1 cellular context compared by ENCODE assay signal in the genomic region with DNA sequence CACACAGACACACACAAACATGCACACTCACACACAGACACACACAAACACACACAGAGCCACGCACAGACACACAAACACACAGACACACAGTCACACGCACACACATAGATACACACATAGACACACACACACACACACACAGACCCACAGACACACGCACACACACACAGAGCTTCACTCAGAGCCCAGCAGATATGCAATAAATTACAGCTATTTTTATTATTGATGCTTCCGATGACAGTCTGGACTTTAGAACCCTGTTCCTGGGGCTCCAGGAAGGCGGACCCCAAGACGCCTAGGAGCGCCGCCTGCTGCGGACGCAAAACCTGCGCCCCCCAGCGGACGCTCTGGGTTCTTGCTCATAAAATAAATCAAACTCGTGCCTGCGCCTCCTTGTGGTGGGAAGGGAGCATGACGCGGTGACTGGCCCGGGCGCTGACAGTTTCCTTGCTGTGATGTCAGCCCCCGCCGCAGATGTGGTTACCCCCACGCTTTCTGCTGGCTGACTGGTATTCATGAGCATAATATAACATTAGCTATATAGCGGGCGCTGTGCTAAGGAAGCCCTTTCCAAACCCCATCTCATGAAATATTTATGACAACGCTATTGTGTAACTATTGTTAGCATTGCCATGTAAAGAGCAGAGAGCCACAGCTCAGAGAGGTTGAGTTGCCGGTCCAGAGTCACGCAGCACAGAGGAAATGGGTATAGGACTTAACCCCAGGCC.
A peak's percentile ranks its signal among the peaks of the same experiment; 100 is the strongest.
TF ChIP-seq lines count a peak whose summit lies in the region.

No MANE protein-coding gene starts in this region.

TF ChIP-seq in HEK293, 187 proteins besides CTCF, POLR2A, EP300 and RAD21 (continued from another document and continues in another):
- TF ChIP-seq, protein P1, sequence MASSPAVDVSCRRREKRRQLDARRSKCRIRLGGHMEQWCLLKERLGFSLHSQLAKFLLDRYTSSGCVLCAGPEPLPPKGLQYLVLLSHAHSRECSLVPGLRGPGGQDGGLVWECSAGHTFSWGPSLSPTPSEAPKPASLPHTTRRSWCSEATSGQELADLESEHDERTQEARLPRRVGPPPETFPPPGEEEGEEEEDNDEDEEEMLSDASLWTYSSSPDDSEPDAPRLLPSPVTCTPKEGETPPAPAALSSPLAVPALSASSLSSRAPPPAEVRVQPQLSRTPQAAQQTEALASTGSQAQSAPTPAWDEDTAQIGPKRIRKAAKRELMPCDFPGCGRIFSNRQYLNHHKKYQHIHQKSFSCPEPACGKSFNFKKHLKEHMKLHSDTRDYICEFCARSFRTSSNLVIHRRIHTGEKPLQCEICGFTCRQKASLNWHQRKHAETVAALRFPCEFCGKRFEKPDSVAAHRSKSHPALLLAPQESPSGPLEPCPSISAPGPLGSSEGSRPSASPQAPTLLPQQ (tag by site-specific recombination; IDR thresholded peaks at IDR 0.05) = no peak
- TF ChIP-seq, protein P2, sequence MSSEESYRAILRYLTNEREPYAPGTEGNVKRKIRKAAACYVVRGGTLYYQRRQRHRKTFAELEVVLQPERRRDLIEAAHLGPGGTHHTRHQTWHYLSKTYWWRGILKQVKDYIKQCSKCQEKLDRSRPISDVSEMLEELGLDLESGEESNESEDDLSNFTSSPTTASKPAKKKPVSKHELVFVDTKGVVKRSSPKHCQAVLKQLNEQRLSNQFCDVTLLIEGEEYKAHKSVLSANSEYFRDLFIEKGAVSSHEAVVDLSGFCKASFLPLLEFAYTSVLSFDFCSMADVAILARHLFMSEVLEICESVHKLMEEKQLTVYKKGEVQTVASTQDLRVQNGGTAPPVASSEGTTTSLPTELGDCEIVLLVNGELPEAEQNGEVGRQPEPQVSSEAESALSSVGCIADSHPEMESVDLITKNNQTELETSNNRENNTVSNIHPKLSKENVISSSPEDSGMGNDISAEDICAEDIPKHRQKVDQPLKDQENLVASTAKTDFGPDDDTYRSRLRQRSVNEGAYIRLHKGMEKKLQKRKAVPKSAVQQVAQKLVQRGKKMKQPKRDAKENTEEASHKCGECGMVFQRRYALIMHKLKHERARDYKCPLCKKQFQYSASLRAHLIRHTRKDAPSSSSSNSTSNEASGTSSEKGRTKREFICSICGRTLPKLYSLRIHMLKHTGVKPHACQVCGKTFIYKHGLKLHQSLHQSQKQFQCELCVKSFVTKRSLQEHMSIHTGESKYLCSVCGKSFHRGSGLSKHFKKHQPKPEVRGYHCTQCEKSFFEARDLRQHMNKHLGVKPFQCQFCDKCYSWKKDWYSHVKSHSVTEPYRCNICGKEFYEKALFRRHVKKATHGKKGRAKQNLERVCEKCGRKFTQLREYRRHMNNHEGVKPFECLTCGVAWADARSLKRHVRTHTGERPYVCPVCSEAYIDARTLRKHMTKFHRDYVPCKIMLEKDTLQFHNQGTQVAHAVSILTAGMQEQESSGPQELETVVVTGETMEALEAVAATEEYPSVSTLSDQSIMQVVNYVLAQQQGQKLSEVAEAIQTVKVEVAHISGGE (tag by site-specific recombination; conservative IDR thresholded peaks at IDR 0.05; ENCODE audit: low read depth) = no peak
- TF ChIP-seq SCRT1 (tag by site-specific recombination; IDR thresholded peaks at IDR 0.05; ENCODE audit: borderline replicate concordance) (peak; percentile 78; the same call in 1 of the 2 replicates), ZNF140 (tag by site-specific recombination; IDR thresholded peaks at IDR 0.05) (no peak), ZNF169 (tag by site-specific recombination; IDR thresholded peaks at IDR 0.05) (no peak), ZNF791 (tag by site-specific recombination; IDR thresholded peaks at IDR 0.05) (0 out of 2 replicates have a peak, but pooled peaks have one; percentile 46), ZNF830 (tag by site-specific recombination; IDR thresholded peaks at IDR 0.05; ENCODE audit: low read depth) (no peak), ZNF366 (tag by site-specific recombination; conservative IDR thresholded peaks at IDR 0.05) (no peak), ZNF660 (tag by site-specific recombination; IDR thresholded peaks at IDR 0.05) (peak; percentile 90), ZNF157 (tag by site-specific recombination; IDR thresholded peaks at IDR 0.05) (no peak), ZNF585B (tag by site-specific recombination; IDR thresholded peaks at IDR 0.05) (no peak), TCF7L2 (IDR thresholded peaks at IDR 0.05; ENCODE audit: borderline replicate concordance, low read depth, low read length) (no peak), ZNF658 (tag by site-specific recombination; IDR thresholded peaks at IDR 0.05) (no peak), ZNF626 (tag by site-specific recombination; IDR thresholded peaks at IDR 0.05) (no peak), ZNF114 (tag by site-specific recombination; IDR thresholded peaks at IDR 0.05) (no peak), ZNF214 (tag by site-specific recombination; IDR thresholded peaks at IDR 0.05; ENCODE audit: borderline replicate concordance) (no peak), ZNF132 (tag by site-specific recombination; IDR thresholded peaks at IDR 0.05; ENCODE audit: borderline replicate concordance) (no peak), ZNF747 (tag by site-specific recombination; IDR thresholded peaks at IDR 0.05) (no peak), ZNF76 (tag by site-specific recombination; IDR thresholded peaks at IDR 0.05; ENCODE audit: borderline replicate concordance, low read depth) (no peak), ZFP41 (tag by site-specific recombination; IDR thresholded peaks at IDR 0.05; ENCODE audit: borderline replicate concordance) (no peak), ZIC2 (tag by site-specific recombination; IDR thresholded peaks at IDR 0.05) (peak; percentile 36; the same call in 1 of the 2 replicates), ZNF664 (tag by site-specific recombination; IDR thresholded peaks at IDR 0.05) (no peak), SP3 (tag by site-specific recombination; IDR thresholded peaks at IDR 0.05) (no peak), ZBTB17 (tag by site-specific recombination; IDR thresholded peaks at IDR 0.05) (0 out of 2 replicates have a peak, but pooled peaks have one; percentile 36), ZNF600 (tag by site-specific recombination; IDR thresholded peaks at IDR 0.05) (peak; percentile 45; the same call in 1 of the 2 replicates), ZNF624 (tag by site-specific recombination; IDR thresholded peaks at IDR 0.05) (no peak), MYNN (tag by site-specific recombination; IDR thresholded peaks at IDR 0.05; ENCODE audit: borderline replicate concordance) (no peak)
- TF ChIP-seq, protein P3, sequence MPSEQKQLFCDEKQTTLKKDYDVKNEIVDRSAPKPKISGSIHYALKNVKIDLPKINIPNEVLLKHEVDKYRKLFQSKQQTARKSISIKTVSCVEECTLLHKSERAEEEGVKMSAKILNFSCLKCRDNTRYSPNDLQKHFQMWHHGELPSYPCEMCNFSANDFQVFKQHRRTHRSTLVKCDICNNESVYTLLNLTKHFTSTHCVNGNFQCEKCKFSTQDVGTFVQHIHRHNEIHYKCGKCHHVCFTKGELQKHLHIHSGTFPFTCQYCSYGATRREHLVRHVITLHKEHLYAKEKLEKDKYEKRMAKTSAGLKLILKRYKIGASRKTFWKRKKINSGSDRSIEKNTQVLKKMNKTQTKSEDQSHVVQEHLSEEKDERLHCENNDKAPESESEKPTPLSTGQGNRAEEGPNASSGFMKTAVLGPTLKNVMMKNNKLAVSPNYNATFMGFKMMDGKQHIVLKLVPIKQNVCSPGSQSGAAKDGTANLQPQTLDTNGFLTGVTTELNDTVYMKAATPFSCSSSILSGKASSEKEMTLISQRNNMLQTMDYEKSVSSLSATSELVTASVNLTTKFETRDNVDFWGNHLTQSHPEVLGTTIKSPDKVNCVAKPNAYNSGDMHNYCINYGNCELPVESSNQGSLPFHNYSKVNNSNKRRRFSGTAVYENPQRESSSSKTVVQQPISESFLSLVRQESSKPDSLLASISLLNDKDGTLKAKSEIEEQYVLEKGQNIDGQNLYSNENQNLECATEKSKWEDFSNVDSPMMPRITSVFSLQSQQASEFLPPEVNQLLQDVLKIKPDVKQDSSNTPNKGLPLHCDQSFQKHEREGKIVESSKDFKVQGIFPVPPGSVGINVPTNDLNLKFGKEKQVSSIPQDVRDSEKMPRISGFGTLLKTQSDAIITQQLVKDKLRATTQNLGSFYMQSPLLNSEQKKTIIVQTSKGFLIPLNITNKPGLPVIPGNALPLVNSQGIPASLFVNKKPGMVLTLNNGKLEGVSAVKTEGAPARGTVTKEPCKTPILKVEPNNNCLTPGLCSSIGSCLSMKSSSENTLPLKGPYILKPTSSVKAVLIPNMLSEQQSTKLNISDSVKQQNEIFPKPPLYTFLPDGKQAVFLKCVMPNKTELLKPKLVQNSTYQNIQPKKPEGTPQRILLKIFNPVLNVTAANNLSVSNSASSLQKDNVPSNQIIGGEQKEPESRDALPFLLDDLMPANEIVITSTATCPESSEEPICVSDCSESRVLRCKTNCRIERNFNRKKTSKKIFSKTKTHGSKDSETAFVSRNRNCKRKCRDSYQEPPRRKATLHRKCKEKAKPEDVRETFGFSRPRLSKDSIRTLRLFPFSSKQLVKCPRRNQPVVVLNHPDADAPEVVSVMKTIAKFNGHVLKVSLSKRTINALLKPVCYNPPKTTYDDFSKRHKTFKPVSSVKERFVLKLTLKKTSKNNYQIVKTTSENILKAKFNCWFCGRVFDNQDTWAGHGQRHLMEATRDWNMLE (tag by site-specific recombination; conservative IDR thresholded peaks at IDR 0.05; ENCODE audit: low read depth) = no peak
- TF ChIP-seq, protein P4, sequence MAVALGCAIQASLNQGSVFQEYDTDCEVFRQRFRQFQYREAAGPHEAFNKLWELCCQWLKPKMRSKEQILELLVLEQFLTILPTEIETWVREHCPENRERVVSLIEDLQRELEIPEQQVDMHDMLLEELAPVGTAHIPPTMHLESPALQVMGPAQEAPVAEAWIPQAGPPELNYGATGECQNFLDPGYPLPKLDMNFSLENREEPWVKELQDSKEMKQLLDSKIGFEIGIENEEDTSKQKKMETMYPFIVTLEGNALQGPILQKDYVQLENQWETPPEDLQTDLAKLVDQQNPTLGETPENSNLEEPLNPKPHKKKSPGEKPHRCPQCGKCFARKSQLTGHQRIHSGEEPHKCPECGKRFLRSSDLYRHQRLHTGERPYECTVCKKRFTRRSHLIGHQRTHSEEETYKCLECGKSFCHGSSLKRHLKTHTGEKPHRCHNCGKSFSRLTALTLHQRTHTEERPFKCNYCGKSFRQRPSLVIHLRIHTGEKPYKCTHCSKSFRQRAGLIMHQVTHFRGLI (tag by site-specific recombination; IDR thresholded peaks at IDR 0.05) = no peak
- TF ChIP-seq, protein P5, sequence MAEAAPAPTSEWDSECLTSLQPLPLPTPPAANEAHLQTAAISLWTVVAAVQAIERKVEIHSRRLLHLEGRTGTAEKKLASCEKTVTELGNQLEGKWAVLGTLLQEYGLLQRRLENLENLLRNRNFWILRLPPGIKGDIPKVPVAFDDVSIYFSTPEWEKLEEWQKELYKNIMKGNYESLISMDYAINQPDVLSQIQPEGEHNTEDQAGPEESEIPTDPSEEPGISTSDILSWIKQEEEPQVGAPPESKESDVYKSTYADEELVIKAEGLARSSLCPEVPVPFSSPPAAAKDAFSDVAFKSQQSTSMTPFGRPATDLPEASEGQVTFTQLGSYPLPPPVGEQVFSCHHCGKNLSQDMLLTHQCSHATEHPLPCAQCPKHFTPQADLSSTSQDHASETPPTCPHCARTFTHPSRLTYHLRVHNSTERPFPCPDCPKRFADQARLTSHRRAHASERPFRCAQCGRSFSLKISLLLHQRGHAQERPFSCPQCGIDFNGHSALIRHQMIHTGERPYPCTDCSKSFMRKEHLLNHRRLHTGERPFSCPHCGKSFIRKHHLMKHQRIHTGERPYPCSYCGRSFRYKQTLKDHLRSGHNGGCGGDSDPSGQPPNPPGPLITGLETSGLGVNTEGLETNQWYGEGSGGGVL (tag by site-specific recombination; IDR thresholded peaks at IDR 0.05) = no peak
- TF ChIP-seq, protein P6, sequence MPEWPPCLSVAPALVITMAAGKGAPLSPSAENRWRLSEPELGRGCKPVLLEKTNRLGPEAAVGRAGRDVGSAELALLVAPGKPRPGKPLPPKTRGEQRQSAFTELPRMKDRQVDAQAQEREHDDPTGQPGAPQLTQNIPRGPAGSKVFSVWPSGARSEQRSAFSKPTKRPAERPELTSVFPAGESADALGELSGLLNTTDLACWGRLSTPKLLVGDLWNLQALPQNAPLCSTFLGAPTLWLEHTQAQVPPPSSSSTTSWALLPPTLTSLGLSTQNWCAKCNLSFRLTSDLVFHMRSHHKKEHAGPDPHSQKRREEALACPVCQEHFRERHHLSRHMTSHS (tag by site-specific recombination; IDR thresholded peaks at IDR 0.05) = no peak
- TF ChIP-seq, protein P7, sequence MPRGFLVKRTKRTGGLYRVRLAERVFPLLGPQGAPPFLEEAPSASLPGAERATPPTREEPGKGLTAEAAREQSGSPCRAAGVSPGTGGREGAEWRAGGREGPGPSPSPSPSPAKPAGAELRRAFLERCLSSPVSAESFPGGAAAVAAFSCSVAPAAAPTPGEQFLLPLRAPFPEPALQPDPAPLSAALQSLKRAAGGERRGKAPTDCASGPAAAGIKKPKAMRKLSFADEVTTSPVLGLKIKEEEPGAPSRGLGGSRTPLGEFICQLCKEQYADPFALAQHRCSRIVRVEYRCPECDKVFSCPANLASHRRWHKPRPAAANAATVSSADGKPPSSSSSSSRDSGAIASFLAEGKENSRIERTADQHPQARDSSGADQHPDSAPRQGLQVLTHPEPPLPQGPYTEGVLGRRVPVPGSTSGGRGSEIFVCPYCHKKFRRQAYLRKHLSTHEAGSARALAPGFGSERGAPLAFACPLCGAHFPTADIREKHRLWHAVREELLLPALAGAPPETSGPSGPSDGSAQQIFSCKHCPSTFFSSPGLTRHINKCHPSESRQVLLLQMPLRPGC (tag by site-specific recombination; IDR thresholded peaks at IDR 0.05) = 0 out of 2 replicates have a peak, but pooled peaks have one; percentile 40
- TF ChIP-seq, protein P8, sequence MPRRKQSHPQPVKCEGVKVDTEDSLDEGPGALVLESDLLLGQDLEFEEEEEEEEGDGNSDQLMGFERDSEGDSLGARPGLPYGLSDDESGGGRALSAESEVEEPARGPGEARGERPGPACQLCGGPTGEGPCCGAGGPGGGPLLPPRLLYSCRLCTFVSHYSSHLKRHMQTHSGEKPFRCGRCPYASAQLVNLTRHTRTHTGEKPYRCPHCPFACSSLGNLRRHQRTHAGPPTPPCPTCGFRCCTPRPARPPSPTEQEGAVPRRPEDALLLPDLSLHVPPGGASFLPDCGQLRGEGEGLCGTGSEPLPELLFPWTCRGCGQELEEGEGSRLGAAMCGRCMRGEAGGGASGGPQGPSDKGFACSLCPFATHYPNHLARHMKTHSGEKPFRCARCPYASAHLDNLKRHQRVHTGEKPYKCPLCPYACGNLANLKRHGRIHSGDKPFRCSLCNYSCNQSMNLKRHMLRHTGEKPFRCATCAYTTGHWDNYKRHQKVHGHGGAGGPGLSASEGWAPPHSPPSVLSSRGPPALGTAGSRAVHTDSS (tag by site-specific recombination; IDR thresholded peaks at IDR 0.05) = no peak
- TF ChIP-seq, protein P9, sequence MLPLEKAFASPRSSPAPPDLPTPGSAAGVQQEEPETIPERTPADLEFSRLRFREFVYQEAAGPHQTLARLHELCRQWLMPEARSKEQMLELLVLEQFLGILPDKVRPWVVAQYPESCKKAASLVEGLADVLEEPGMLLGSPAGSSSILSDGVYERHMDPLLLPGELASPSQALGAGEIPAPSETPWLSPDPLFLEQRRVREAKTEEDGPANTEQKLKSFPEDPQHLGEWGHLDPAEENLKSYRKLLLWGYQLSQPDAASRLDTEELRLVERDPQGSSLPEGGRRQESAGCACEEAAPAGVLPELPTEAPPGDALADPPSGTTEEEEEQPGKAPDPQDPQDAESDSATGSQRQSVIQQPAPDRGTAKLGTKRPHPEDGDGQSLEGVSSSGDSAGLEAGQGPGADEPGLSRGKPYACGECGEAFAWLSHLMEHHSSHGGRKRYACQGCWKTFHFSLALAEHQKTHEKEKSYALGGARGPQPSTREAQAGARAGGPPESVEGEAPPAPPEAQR (tag by site-specific recombination; IDR thresholded peaks at IDR 0.05) = no peak
